In genomic region chr1:212686591-212686990, GRCh38 we compare ENCODE assay signal across 22 cellular contexts. TPM values are rescaled to one million over a fixed set of nuclear protein-coding genes. Genes with fewer than 3 reads are reported as not detected.
A peak's percentile ranks its signal among the peaks of the same experiment; 100 is the strongest.
DNase-seq lines count a peak whose midpoint lies in the region; ATAC-seq and TF ChIP-seq lines count a peak whose summit lies in the region.
"Had no signal": no experiment of that assay in that cellular context is flagged by ENCODE, and none has a peak within 500 bp of the region (broad histone marks: within the 10 kb centered on the region; RNA-seq: fewer than 3 reads in every experiment).

No MANE protein-coding gene starts in this region.

- TF ChIP-seq POLR2A in spleen (IDR thresholded peaks at IDR 0.05): no peak

- no peak overlapping the region for H2BK15ac ChIP-seq in H9 (ENCODE audit: low read depth, low read length)

- H3K27me3 ChIP-seq in H9 (ENCODE audit: insufficient read depth, low read length): no peaks in the 10 kb centered on the region
- no peaks in the 10 kb centered on the region for H3K27me3 ChIP-seq in endodermal cell (ENCODE audit: control insufficient read depth, insufficient read depth, low read length, poor library complexity, severe bottlenecking)
- no peaks in the 10 kb centered on the region for H3K27me3 ChIP-seq in aorta (ENCODE audit: control insufficient read depth in 1 of 2, insufficient read depth in 2 of 2, low read length in 1 of 2)
- peaks cover 0 to 3% (median 0%) of the 10 kb centered on the region in 7 donors for H3K27me3 ChIP-seq in spleen (replicated peaks in 1 of 7)
- H3K27me3 ChIP-seq: BE2C; BLaER1 treated with 17β-estradiol and CSF1 and Interleukin-3, amounts not matched to agents 10 nM and 100 nM had no signal

- no peak for ATAC-seq in activated CD8-positive, alpha-beta memory T cell treated with anti-CD3 and anti-CD28 coated beads, Interleukin-2, amount 10 ng/mL, durations not matched to agents 7 days and 5 days
- peak; percentile 33 for ATAC-seq in aorta (ENCODE audit: low FRiP score)
- ATAC-seq: GM12878, HCT116 had no signal

- H4K91ac ChIP-seq in H9 (ENCODE audit: insufficient read length, low read depth, low read length): no peak overlapping the region

- peaks cover 60% of the 10 kb centered on the region for H3K4me1 Mint-ChIP-seq in activated CD8-positive, alpha-beta memory T cell treated with anti-CD3 and anti-CD28 coated beads, Interleukin-2, amount 10 ng/mL, durations not matched to agents 7 days and 5 days
- peaks cover 3 to 10% of the 10 kb centered on the region in 2 experiments; a peak in 2 of 4 replicates for H3K4me1 Mint-ChIP-seq in H9
- H3K4me1 Mint-ChIP-seq in endodermal cell: peaks cover 7% of the 10 kb centered on the region

- DNase-seq in activated CD8-positive, alpha-beta memory T cell treated with anti-CD3 and anti-CD28 coated beads, Interleukin-2, amount 10 ng/mL, durations not matched to agents 7 days and 5 days: no peak
- no peak for DNase-seq in activated CD8-positive, alpha-beta memory T cell treated with anti-CD3 and anti-CD28 coated beads, Interleukin-2, amount 50 U/mL, for 4 hours
- peak; percentile 21 for DNase-seq in H9
- peak; percentile 31 for DNase-seq in endodermal cell
- no peak for DNase-seq in aorta
- DNase-seq in T-helper 2 cell: no peak
- no peak for DNase-seq in spleen
- DNase-seq: AML-193; BE2C; CD4-positive, alpha-beta T cell; CD8-positive, alpha-beta memory T cell; DMS 273 treated with DMSO at 0.1 percent for 48 hours; DMS79; EL; GDM1; GM23248; H7 had no signal

- H3K27ac Mint-ChIP-seq in activated CD8-positive, alpha-beta memory T cell treated with anti-CD3 and anti-CD28 coated beads, Interleukin-2, amount 10 ng/mL, durations not matched to agents 7 days and 5 days: peak overlapping the region; percentile 79
- H3K27ac Mint-ChIP-seq in H9: no peak overlapping the region
- no peak overlapping the region for H3K27ac Mint-ChIP-seq in endodermal cell
- H3K27ac Mint-ChIP-seq: CD4-positive, alpha-beta T cell; CD8-positive, alpha-beta memory T cell had no signal

- H3K4ac ChIP-seq in H9 (ENCODE audit: low read depth, low read length): no peak overlapping the region

- no peak overlapping the region for H3T11ph ChIP-seq in H9 (ENCODE audit: low read length)

- H2BK5ac ChIP-seq in H9 (ENCODE audit: insufficient read length, low read length): no peak overlapping the region

- H3K9me3 Mint-ChIP-seq in activated CD8-positive, alpha-beta memory T cell treated with anti-CD3 and anti-CD28 coated beads, Interleukin-2, amount 10 ng/mL, durations not matched to agents 7 days and 5 days (ENCODE audit: low read depth): no peaks in the 10 kb centered on the region
- H3K9me3 Mint-ChIP-seq in H9 (no peaks in the 10 kb centered on the region; a peak in 1 of 5 replicates), endodermal cell (no peaks in the 10 kb centered on the region)
- H3K9me3 Mint-ChIP-seq: CD14-positive monocyte; CD4-positive, alpha-beta T cell; CD8-positive, alpha-beta memory T cell had no signal

- H3K18ac ChIP-seq in H9 (ENCODE audit: insufficient read length, low read depth, low read length): no peak overlapping the region

- no peaks in the 10 kb centered on the region for H3K27me3 Mint-ChIP-seq in activated CD8-positive, alpha-beta memory T cell treated with anti-CD3 and anti-CD28 coated beads, Interleukin-2, amount 10 ng/mL, durations not matched to agents 7 days and 5 days
- H3K27me3 Mint-ChIP-seq in H9 (ENCODE audit: low read depth) (peaks cover 15% of the 10 kb centered on the region), endodermal cell (ENCODE audit: insufficient read depth) (peaks cover 6% of the 10 kb centered on the region)

- H3K36me3 Mint-ChIP-seq in activated CD8-positive, alpha-beta memory T cell treated with anti-CD3 and anti-CD28 coated beads, Interleukin-2, amount 10 ng/mL, durations not matched to agents 7 days and 5 days: peaks cover 32% of the 10 kb centered on the region
- H3K36me3 Mint-ChIP-seq in H9 (ENCODE audit: insufficient read depth in 1 of 3, low read depth in 3 of 3) (no peaks in the 10 kb centered on the region), endodermal cell (ENCODE audit: low read depth) (no peaks in the 10 kb centered on the region)
- H3K36me3 Mint-ChIP-seq: CD8-positive, alpha-beta memory T cell had no signal

- no peak overlapping the region for H4K8ac ChIP-seq in H9 (replicated peaks; ENCODE audit: insufficient read length, low read depth, low read length)

- H3K4me3 Mint-ChIP-seq in activated CD8-positive, alpha-beta memory T cell treated with anti-CD3 and anti-CD28 coated beads, Interleukin-2, amount 10 ng/mL, durations not matched to agents 7 days and 5 days: no peak overlapping the region
- H3K4me3 Mint-ChIP-seq in H9: no peak overlapping the region
- H3K4me3 Mint-ChIP-seq in endodermal cell: no peak overlapping the region
- H3K4me3 Mint-ChIP-seq: CD14-positive monocyte; CD4-positive, alpha-beta T cell; CD8-positive, alpha-beta memory T cell had no signal

- H2BK12ac ChIP-seq in H9 (ENCODE audit: insufficient read length, low read depth, low read length): no peak overlapping the region

- no peak overlapping the region for H3K9ac ChIP-seq in H9 (ENCODE audit: extremely low read depth, insufficient read length, low read length)
- H3K9ac ChIP-seq in endodermal cell (ENCODE audit: extremely low read depth, low read length, poor library complexity, severe bottlenecking): no peak overlapping the region
- H3K9ac ChIP-seq: BLaER1 treated with 17β-estradiol and CSF1 and Interleukin-3, amounts not matched to agents 10 nM and 100 nM; GM23248 had no signal

- no peaks in the 10 kb centered on the region for H3K9me3 ChIP-seq in H9 (ENCODE audit: control insufficient read depth, low read depth, low read length)
- H3K9me3 ChIP-seq in endodermal cell (ENCODE audit: control insufficient read depth, low read length): no peaks in the 10 kb centered on the region
- no peaks in the 10 kb centered on the region for H3K9me3 ChIP-seq in aorta (ENCODE audit: control insufficient read depth, low read length)
- no peaks in the 10 kb centered on the region for H3K9me3 ChIP-seq in spleen
- H3K9me3 ChIP-seq: BE2C; BLaER1 treated with 17β-estradiol and CSF1 and Interleukin-3, amounts not matched to agents 10 nM and 100 nM had no signal

- no peak overlapping the region for H2AK5ac ChIP-seq in H9 (ENCODE audit: insufficient read length, low read length)

- TF ChIP-seq CTCF in H9 (conservative IDR thresholded peaks at IDR 0.05): no peak
- no peak for TF ChIP-seq CTCF in endodermal cell (conservative IDR thresholded peaks at IDR 0.05)
- TF ChIP-seq CTCF in spleen (IDR thresholded peaks at IDR 0.05 in 8 of 11, conservative IDR thresholded peaks at IDR 0.05 in 3 of 11): no peak

- no peaks in the 10 kb centered on the region for H3K79me2 ChIP-seq in H9 (ENCODE audit: insufficient read depth, low read length)

- no peaks in the 10 kb centered on the region for H3K23me2 ChIP-seq in H9 (ENCODE audit: insufficient read length, low read depth, low read length, poor library complexity, severe bottlenecking)

- no peak overlapping the region for H3K23ac ChIP-seq in H9 (ENCODE audit: insufficient read length, low read depth, low read length)

- peaks cover 5% of the 10 kb centered on the region; the same call in 1 of the 2 replicates for H3K4me1 ChIP-seq in H9 (ENCODE audit: insufficient read depth, low read length)
- H3K4me1 ChIP-seq in endodermal cell (ENCODE audit: control insufficient read depth, insufficient read depth, low read length): no peaks in the 10 kb centered on the region
- no peaks in the 10 kb centered on the region for H3K4me1 ChIP-seq in aorta (ENCODE audit: control insufficient read depth in 1 of 2, insufficient read depth in 2 of 2, low read length in 2 of 2)
- H3K4me1 ChIP-seq in spleen: peaks cover 0 to 56% (median 22%) of the 10 kb centered on the region in 6 donors
- H3K4me1 ChIP-seq: BE2C had no signal

- H4K20me1 ChIP-seq in H9 (ENCODE audit: control insufficient read depth, insufficient read depth, insufficient read length): no peaks in the 10 kb centered on the region

- H2AFZ ChIP-seq in H9 (ENCODE audit: low read length): no peak overlapping the region
- H2AFZ ChIP-seq: GM23248 had no signal

- H3K14ac ChIP-seq in H9 (ENCODE audit: insufficient read depth, low read length): no peak overlapping the region

- no CpG with 5 or more reads among the region's 11 CpGs for WGBS in H9 (ENCODE audit: extremely low coverage, insufficient read length, low lambda C conversion rate)
- 92 to 95% methylated on average over 5 to 11 of the region's 11 CpGs for WGBS in endodermal cell (ENCODE audit: insufficient coverage in 1 of 2, insufficient read length in 1 of 2), 2 experiments
- 90 to 94% methylated on average over 11 of the region's 11 CpGs for WGBS in aorta, 2 donors
- 94 to 100% (median 97%) methylated on average over 10 to 11 of the region's 11 CpGs for WGBS in spleen, 5 donors

- H3K36me3 ChIP-seq in endodermal cell (ENCODE audit: control insufficient read depth, insufficient read depth, low read length) (no peaks in the 10 kb centered on the region), aorta (ENCODE audit: control insufficient read depth in 1 of 2, insufficient read depth in 2 of 2, low read length in 1 of 2) (no peaks in the 10 kb centered on the region), spleen (peaks cover 0 to 7% (median 2%) of the 10 kb centered on the region in 6 donors)
- H3K36me3 ChIP-seq: BE2C had no signal

- H3K56ac ChIP-seq in H9 (ENCODE audit: insufficient read length, low read depth, low read length): no peak overlapping the region

- H3K79me1 ChIP-seq in H9 (ENCODE audit: insufficient read depth, low read depth, low read length, poor library complexity, severe bottlenecking): no peaks in the 10 kb centered on the region

- H3K27ac ChIP-seq in H9 (ENCODE audit: insufficient read length, low read depth, low read length): no peak overlapping the region
- no peak overlapping the region for H3K27ac ChIP-seq in endodermal cell (ENCODE audit: low read depth, low read length)
- H3K27ac ChIP-seq in aorta (ENCODE audit: low read depth in 1 of 2, low read length in 2 of 2): no peak overlapping the region
- H3K27ac ChIP-seq in spleen: no peak overlapping the region
- H3K27ac ChIP-seq: 22Rv1, GM23248 had no signal

- no peak overlapping the region for H3K4me2 ChIP-seq in H9 (ENCODE audit: insufficient read depth, insufficient read length, low read length)

- H3K4me3 ChIP-seq in endodermal cell (ENCODE audit: low read length): no peak overlapping the region
- H3K4me3 ChIP-seq in aorta (ENCODE audit: low read length in 2 of 2): no peak overlapping the region
- no peak overlapping the region for H3K4me3 ChIP-seq in spleen
- H3K4me3 ChIP-seq: BLaER1 treated with 17β-estradiol and CSF1 and Interleukin-3, amounts not matched to agents 10 nM and 100 nM; GM12878; GM23248 had no signal

- CTCF ChIA-PET in activated CD8-positive, alpha-beta memory T cell treated with anti-CD3 and anti-CD28 coated beads, Interleukin-2, amount 10 ng/mL, durations not matched to agents 7 days and 5 days (lab: Charles Lee): interaction anchor here (0.9 to 6.1 kb wide), 4 partner anchors 11 to 32 kb away, joined by 3 to 24 read pairs (median 4); partner anchors contain the start of gene BATF3

- H2BK20ac ChIP-seq in H9 (ENCODE audit: low read depth, low read length, poor library complexity, severe bottlenecking): no peak overlapping the region

- no peak overlapping the region for H2BK120ac ChIP-seq in H9 (ENCODE audit: low read depth, low read length, poor library complexity, severe bottlenecking)

- intact Hi-C loops in aorta (cut with DNase I) (no loop called here), spleen (cut with DNase I; ENCODE audit: low total_unique reads) (no loop called here)

- H4K5ac ChIP-seq in H9 (ENCODE audit: insufficient read length, low read depth, low read length): no peak overlapping the region

RNA-seq across cellular contexts. Expression of gene BATF3, which starts 13.0 kb away (rescaled TPM):
- 100 to 1,000 TPM; 109 to 130 TPM for total RNA-seq in activated CD8-positive, alpha-beta memory T cell treated with anti-CD3 and anti-CD28 coated beads, Interleukin-2, amount 10 ng/mL, durations not matched to agents 7 days and 5 days
- total RNA-seq in H9 (2021) (2.1 and 2.2 TPM in 2 replicates), endodermal cell (1 to 10 TPM; 1.5 to 4.0 TPM), aorta (10 to 100 TPM in 1 of 2 donors, 1 to 10 TPM in 1; 5.5 to 13.9 TPM), spleen (10 to 100 TPM; 10.8 to 34.0 (median 14.1) TPM)
- polyA plus RNA-seq in endodermal cell (2013, experiment 1 of 2): 1.1 TPM
- 0.70 TPM for polyA plus RNA-seq in endodermal cell (2013, experiment 2 of 2)
- polyA plus RNA-seq in aorta (1 to 10 TPM; 5.9 to 8.8 TPM), spleen (10 to 100 TPM; 11.3 to 23.3 (median 12.3) TPM)

Comparison
In these comparisons a context has a peak if more than half of its experiments do, and no peak if none do; other contexts are left out.
1. DNase-seq: peak in H9 (single experiment) and endodermal cell (single experiment); none in activated CD8-positive, alpha-beta memory T cell treated with anti-CD3 and anti-CD28 coated beads, Interleukin-2, amount 10 ng/mL, durations not matched to agents 7 days and 5 days (single experiment), activated CD8-positive, alpha-beta memory T cell treated with anti-CD3 and anti-CD28 coated beads, Interleukin-2, amount 50 U/mL, for 4 hours (single experiment), aorta (0 of 2), T-helper 2 cell (0 of 5) and spleen (single experiment).